Comparison of ENCODE assay signal across 19 cellular contexts in genomic region chr22:46766611-46767010, GRCh38. TPM values are rescaled to one million over a fixed set of nuclear protein-coding genes. Genes with fewer than 3 reads are reported as not detected.
DNase-seq lines count a peak whose midpoint lies in the region; ATAC-seq and TF ChIP-seq lines count a peak whose summit lies in the region.
"Had no signal": no experiment of that assay in that cellular context is flagged by ENCODE, and none has a peak within 500 bp of the region (broad histone marks: within the 10 kb centered on the region; RNA-seq: fewer than 3 reads in every experiment).

No MANE protein-coding gene starts in this region.

- no peaks in the 10 kb centered on the region for H3K36me3 ChIP-seq in Loucy (ENCODE audit: insufficient read depth, low read length)
- H3K36me3 ChIP-seq: ascending aorta had no signal

- no peaks in the 10 kb centered on the region for H3K36me3 Mint-ChIP-seq in activated naive CD8-positive, alpha-beta T cell
- peaks cover 33% of the 10 kb centered on the region for H3K36me3 Mint-ChIP-seq in activated naive CD8-positive, alpha-beta T cell treated with anti-CD3 and anti-CD28 coated beads for 36 hours
- H3K36me3 Mint-ChIP-seq in chondrocyte (ENCODE audit: low read depth), result no peaks in the 10 kb centered on the region
- H3K36me3 Mint-ChIP-seq in stimulated activated memory B cell treated with anti-CD40 and anti-IgM and Interleukin-4, amounts not matched to agents 10 μg/mL and 1 μg/mL and 100 μg/mL, for 72 hours, result peaks cover 42% of the 10 kb centered on the region
- peaks cover 9% of the 10 kb centered on the region; the same call in 1 of the 2 replicates for H3K36me3 Mint-ChIP-seq in HFFc6 (ENCODE audit: low read depth)
- H3K36me3 Mint-ChIP-seq: mesothelial cell of epicardium had no signal

- no peaks in the 10 kb centered on the region for H3K9me2 ChIP-seq in Loucy (replicated peaks; ENCODE audit: low read depth, low read length)

- no peaks in the 10 kb centered on the region for H3K9me3 ChIP-seq in Loucy (ENCODE audit: insufficient read depth, low read depth, low read length)
- H3K9me3 ChIP-seq: ascending aorta had no signal

- no peaks in the 10 kb centered on the region for H3K27me3 ChIP-seq in Loucy (ENCODE audit: insufficient read depth, low read length, poor library complexity, severe bottlenecking)
- H3K27me3 ChIP-seq: ascending aorta had no signal

- H3K79me2 ChIP-seq in Loucy (ENCODE audit: insufficient read depth, low read length), result peaks cover 82% of the 10 kb centered on the region

- H3K4me1 ChIP-seq in Loucy (ENCODE audit: insufficient read depth, low read length, poor library complexity, severe bottlenecking), result peaks cover 20% of the 10 kb centered on the region

- no peak overlapping the region for H3K4me3 Mint-ChIP-seq in activated naive CD8-positive, alpha-beta T cell
- no peak overlapping the region for H3K4me3 Mint-ChIP-seq in activated naive CD8-positive, alpha-beta T cell treated with anti-CD3 and anti-CD28 coated beads for 36 hours
- H3K4me3 Mint-ChIP-seq in chondrocyte (ENCODE audit: unreplicated experiment) (no peak overlapping the region), HFFc6 (no peak overlapping the region)
- H3K4me3 Mint-ChIP-seq in stimulated activated memory B cell treated with anti-CD40 and anti-IgM and Interleukin-4, amounts not matched to agents 10 μg/mL and 1 μg/mL and 100 μg/mL, for 72 hours, result peak overlapping the region; percentile 71
- H3K4me3 Mint-ChIP-seq: mesothelial cell of epicardium had no signal

- no peak overlapping the region for H2AFZ ChIP-seq in Loucy (ENCODE audit: low read length)

- no peaks in the 10 kb centered on the region for H3K9me3 Mint-ChIP-seq in activated naive CD8-positive, alpha-beta T cell (ENCODE audit: low read depth)
- no peaks in the 10 kb centered on the region for H3K9me3 Mint-ChIP-seq in activated naive CD8-positive, alpha-beta T cell treated with anti-CD3 and anti-CD28 coated beads for 36 hours
- H3K9me3 Mint-ChIP-seq in chondrocyte (ENCODE audit: low read depth) (no peaks in the 10 kb centered on the region), HFFc6 (no peaks in the 10 kb centered on the region)
- H3K9me3 Mint-ChIP-seq in stimulated activated memory B cell treated with anti-CD40 and anti-IgM and Interleukin-4, amounts not matched to agents 10 μg/mL and 1 μg/mL and 100 μg/mL, for 72 hours, result no peaks in the 10 kb centered on the region
- H3K9me3 Mint-ChIP-seq: mesothelial cell of epicardium had no signal

- peak overlapping the region; percentile 33 for H3K4me2 ChIP-seq in Loucy (ENCODE audit: low read depth, low read length, poor library complexity, severe bottlenecking)

- H3K9ac ChIP-seq in Loucy (ENCODE audit: low read depth, low read length, poor library complexity, severe bottlenecking), result peak overlapping the region; percentile 5

- peaks cover 72% of the 10 kb centered on the region for H3K4me1 Mint-ChIP-seq in activated naive CD8-positive, alpha-beta T cell (ENCODE audit: low read depth)
- H3K4me1 Mint-ChIP-seq in activated naive CD8-positive, alpha-beta T cell treated with anti-CD3 and anti-CD28 coated beads for 36 hours, result peaks cover 54% of the 10 kb centered on the region
- peaks cover 42% of the 10 kb centered on the region for H3K4me1 Mint-ChIP-seq in chondrocyte (ENCODE audit: low read depth)
- peaks cover 80% of the 10 kb centered on the region for H3K4me1 Mint-ChIP-seq in stimulated activated memory B cell treated with anti-CD40 and anti-IgM and Interleukin-4, amounts not matched to agents 10 μg/mL and 1 μg/mL and 100 μg/mL, for 72 hours
- H3K4me1 Mint-ChIP-seq in HFFc6 (ENCODE audit: low read depth), result peaks cover 39% of the 10 kb centered on the region

- intact Hi-C loops in left colon (cut with DNase I, micrococcal nuclease), result no loop called here

- H3K4me3 ChIP-seq in Loucy (ENCODE audit: low read length, poor library complexity, severe bottlenecking), result no peak overlapping the region
- H3K4me3 ChIP-seq: ascending aorta had no signal

- no peak for DNase-seq in activated naive CD8-positive, alpha-beta T cell treated with anti-CD3 and anti-CD28 coated beads for 36 hours
- DNase-seq in chondrocyte (ENCODE audit: low spot score) (peak; percentile 38), left colon (no peak), HFFc6 (no peak), NCI-H1417 (lab: John Stamatoyannopoulos, UW) (no peak)
- DNase-seq: activated CD4-positive, alpha-beta T cell treated with anti-CD3 and anti-CD28 coated beads for 48 hours; GF-D8; hippocampal formation; kidney glomerular epithelial cell; MV-4-11; NCI-H1930; SHP77 treated with DMSO at 0.1 percent for 48 hours; stimulated activated CD4-positive, alpha-beta T cell treated with anti-CD3 and anti-CD28 coated beads, Interleukin-1b, Interleukin-23, amount 100 ng/mL, for 48 hours had no signal

- H3K27me3 Mint-ChIP-seq in activated naive CD8-positive, alpha-beta T cell, result no peaks in the 10 kb centered on the region
- H3K27me3 Mint-ChIP-seq in activated naive CD8-positive, alpha-beta T cell treated with anti-CD3 and anti-CD28 coated beads for 36 hours, result no peaks in the 10 kb centered on the region
- H3K27me3 Mint-ChIP-seq in chondrocyte (ENCODE audit: low read depth) (no peaks in the 10 kb centered on the region), HFFc6 (ENCODE audit: insufficient read depth) (no peaks in the 10 kb centered on the region; the same call in 1 of the 2 replicates)
- no peaks in the 10 kb centered on the region for H3K27me3 Mint-ChIP-seq in stimulated activated memory B cell treated with anti-CD40 and anti-IgM and Interleukin-4, amounts not matched to agents 10 μg/mL and 1 μg/mL and 100 μg/mL, for 72 hours

- TF ChIP-seq CTCF in Loucy (conservative IDR thresholded peaks at IDR 0.05; ENCODE audit: low read length) (no peak), chondrocyte (IDR thresholded peaks at IDR 0.05) (no peak), HFFc6 (IDR thresholded peaks at IDR 0.05) (no peak)

- H3F3A ChIP-seq in Loucy (ENCODE audit: low read depth), result no peaks in the 10 kb centered on the region

- ATAC-seq in stimulated activated memory B cell treated with anti-CD40 and anti-IgM and Interleukin-4, amounts not matched to agents 10 μg/mL and 1 μg/mL and 100 μg/mL, for 72 hours, result no peak
- no peak for ATAC-seq in left colon
- ATAC-seq: sciatic nerve had no signal

- peak overlapping the region; percentile 80 for H3K27ac Mint-ChIP-seq in activated naive CD8-positive, alpha-beta T cell
- H3K27ac Mint-ChIP-seq in activated naive CD8-positive, alpha-beta T cell treated with anti-CD3 and anti-CD28 coated beads for 36 hours, result no peak overlapping the region
- H3K27ac Mint-ChIP-seq in chondrocyte (ENCODE audit: unreplicated experiment), result no peak overlapping the region
- H3K27ac Mint-ChIP-seq in stimulated activated memory B cell treated with anti-CD40 and anti-IgM and Interleukin-4, amounts not matched to agents 10 μg/mL and 1 μg/mL and 100 μg/mL, for 72 hours, result peak overlapping the region; percentile 91
- no peak overlapping the region for H3K27ac Mint-ChIP-seq in HFFc6
- H3K27ac Mint-ChIP-seq: mesothelial cell of epicardium had no signal

- peaks cover 21% of the 10 kb centered on the region for H4K20me1 ChIP-seq in Loucy (ENCODE audit: insufficient read depth, low read length, poor library complexity, severe bottlenecking)

RNA-seq across cellular contexts. Expression of gene TBC1D22A, which starts 4.2 kb away (rescaled TPM):
- 10 to 100 TPM; 42.1 to 42.4 TPM for total RNA-seq in activated naive CD8-positive, alpha-beta T cell treated with anti-CD3 and anti-CD28 coated beads for 36 hours
- total RNA-seq in chondrocyte (18.9 to 21.1 TPM (median 18.9 TPM) in 3 replicates), left colon (10 to 100 TPM; 40.7 to 45.2 TPM)
- total RNA-seq in HFFc6 (2021; fragmentation: NEBNext Ultra II Directional; extraction: Animal tissue kit (Norgen Biotek cat#: 25700)), result 10 to 100 TPM; 20.4 to 24.1 (median 22.2) TPM

RNA-seq across cellular contexts. Expression of gene CERK, which starts 28.6 kb away (rescaled TPM):
- 10 to 100 TPM; 38.1 to 41.3 TPM for total RNA-seq in activated naive CD8-positive, alpha-beta T cell treated with anti-CD3 and anti-CD28 coated beads for 36 hours
- total RNA-seq in chondrocyte (28.8 to 31.8 TPM (median 29.2 TPM) in 3 replicates), left colon (10 to 100 TPM; 35.4 to 39.9 TPM)
- total RNA-seq in HFFc6 (2021; fragmentation: NEBNext Ultra II Directional; extraction: Animal tissue kit (Norgen Biotek cat#: 25700)), result 10 to 100 TPM; 49.1 to 54.8 (median 52.0) TPM

Comparison
In these comparisons a context has a peak if more than half of its experiments do, and no peak if none do; other contexts are left out.
1. H3K27ac Mint-ChIP-seq: peak in activated naive CD8-positive, alpha-beta T cell (single experiment) and stimulated activated memory B cell treated with anti-CD40 and anti-IgM and Interleukin-4, amounts not matched to agents 10 μg/mL and 1 μg/mL and 100 μg/mL, for 72 hours (single experiment); none in activated naive CD8-positive, alpha-beta T cell treated with anti-CD3 and anti-CD28 coated beads for 36 hours (single experiment), chondrocyte (single experiment) and HFFc6 (single experiment).